In genomic region chr9:136089697-136090045, GRCh38 we compare ENCODE assay signal across 7 cellular contexts. TPM values are rescaled to one million over a fixed set of nuclear protein-coding genes. Genes with fewer than 3 reads are reported as not detected.
DNase-seq lines count a peak whose midpoint lies in the region; FAIRE-seq and TF ChIP-seq lines count a peak whose summit lies in the region.

No MANE protein-coding gene starts in this region.

- DNase-seq in Daoy (ENCODE audit: low read depth): peak; percentile 36
- no peak for DNase-seq in coronary artery (ENCODE audit: low spot score)
- no peak for DNase-seq in SW480 (ENCODE audit: low spot score)
- no peak for DNase-seq in small intestine
- DNase-seq in central memory CD4-positive, alpha-beta T cell: no peak

- 29 to 38% (median 33%) methylated on average over 3 of the region's 3 CpGs for WGBS in small intestine, 3 donors

- H3K36me3 ChIP-seq in parathyroid adenoma (ENCODE audit: control insufficient read depth, insufficient read depth, low read length) (no peaks in the 10 kb centered on the region), small intestine (ENCODE audit: control insufficient read depth in 2 of 2, insufficient read depth in 2 of 2, low read length in 2 of 2) (no peaks in the 10 kb centered on the region)

- no peak overlapping the region for H3K4me3 ChIP-seq in coronary artery
- H3K4me3 ChIP-seq in parathyroid adenoma (ENCODE audit: low read depth, low read length): no peak overlapping the region
- no peak overlapping the region for H3K4me3 ChIP-seq in small intestine (ENCODE audit: low read depth in 1 of 2, low read length in 2 of 2)

- no peaks in the 10 kb centered on the region for H3K4me1 ChIP-seq in parathyroid adenoma
- no peaks in the 10 kb centered on the region for H3K4me1 ChIP-seq in small intestine (ENCODE audit: control insufficient read depth in 2 of 2, insufficient read depth in 1 of 2, low read depth in 1 of 2, low read length in 1 of 2)

- no peak overlapping the region for H2AFZ ChIP-seq in parathyroid adenoma

- H3K27me3 ChIP-seq in parathyroid adenoma (ENCODE audit: control insufficient read depth, insufficient read depth, low read length): no peaks in the 10 kb centered on the region
- H3K27me3 ChIP-seq in small intestine (ENCODE audit: control insufficient read depth in 2 of 2, insufficient read depth in 2 of 2, low read length in 2 of 2): no peaks in the 10 kb centered on the region

- TF ChIP-seq CTCF in LNCAP (IDR thresholded peaks at IDR 0.05): peak; percentile 34; the same call in 1 of the 2 replicates
- peak; percentile 17 for TF ChIP-seq CTCF in coronary artery (IDR thresholded peaks at IDR 0.05)
- TF ChIP-seq CTCF in parathyroid adenoma (IDR thresholded peaks at IDR 0.05): peak; percentile 46

- FAIRE-seq in small intestine (lab: Jason Lieb, UNC): no peak

- H3K79me2 ChIP-seq in parathyroid adenoma: peaks cover 24% of the 10 kb centered on the region

- no peak overlapping the region for H3K4me2 ChIP-seq in parathyroid adenoma (ENCODE audit: low read length)

- peak overlapping the region; percentile 92 to 96 for H3K27ac ChIP-seq in coronary artery
- H3K27ac ChIP-seq in parathyroid adenoma: no peak overlapping the region
- H3K27ac ChIP-seq in small intestine (ENCODE audit: low read depth in 1 of 2, low read length in 1 of 2): no peak overlapping the region

- H3K9me3 ChIP-seq in parathyroid adenoma (ENCODE audit: control insufficient read depth, low read length) (no peaks in the 10 kb centered on the region), small intestine (ENCODE audit: control insufficient read depth, low read depth) (no peaks in the 10 kb centered on the region)

- H3K9ac ChIP-seq in parathyroid adenoma: no peak overlapping the region

RNA-seq across cellular contexts. Expression of gene NACC2, which starts 5.4 kb away (rescaled TPM):
- total RNA-seq in Daoy (2014; rRNA removed; shearing (Covaris generic)): 10.9 and 11.5 TPM in 2 replicates
- 1 to 10 TPM; 4.9 to 9.6 (median 6.5) TPM for polyA plus RNA-seq in small intestine

RNA-seq across cellular contexts. Expression of gene TMEM250, which starts 29.0 kb away (rescaled TPM):
- total RNA-seq in Daoy (2014; rRNA removed; shearing (Covaris generic)): 37.5 and 49.5 TPM in 2 replicates
- 10 to 100 TPM; 21.2 to 43.9 (median 25.4) TPM for polyA plus RNA-seq in small intestine

Comparison
In these comparisons a context has a peak if more than half of its experiments do, and no peak if none do; other contexts are left out.
1. H3K27ac ChIP-seq: peak in coronary artery (2 of 2); none in parathyroid adenoma (single experiment) and small intestine (0 of 2).
2. Peak in every context shown above with its lines, with median percentiles within 50 percentile points of each other: CTCF ChIP-seq.